23 cellular contexts compared by ENCODE assay signal in the genomic region with DNA sequence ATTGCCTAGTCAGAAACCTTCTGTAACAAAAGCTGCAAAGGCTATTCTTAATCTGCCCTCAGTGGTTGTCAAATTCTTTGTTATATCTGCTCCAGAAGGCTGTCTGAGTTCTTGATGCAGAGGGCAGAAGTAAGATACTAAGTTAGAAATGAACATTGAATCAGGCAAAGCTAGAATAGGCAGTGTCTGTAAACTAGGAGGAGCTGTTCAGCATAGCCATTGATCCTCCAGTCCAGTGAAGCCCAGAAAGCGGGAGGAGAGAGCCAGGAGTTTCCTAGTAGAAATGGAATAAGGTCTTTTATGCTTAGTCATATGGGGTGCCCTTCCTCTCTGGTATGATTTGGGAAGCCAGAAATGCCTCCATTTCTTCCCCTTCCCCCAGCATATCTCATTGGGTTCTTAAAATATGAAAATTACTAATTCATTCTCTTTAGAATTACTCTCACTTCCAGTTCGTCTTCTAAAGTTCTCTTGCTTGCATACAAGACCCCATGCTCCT.
"Had no signal": no experiment of that assay in that cellular context is flagged by ENCODE, and none has a peak within 500 bp of the region (broad histone marks: within the 10 kb centered on the region; RNA-seq: fewer than 3 reads in every experiment).

No MANE protein-coding gene starts in this region.

- H3K27me3 ChIP-seq: ascending aorta, body of pancreas had no signal

- H3K27ac Mint-ChIP-seq: activated CD4-positive, alpha-beta T cell treated with anti-CD3 and anti-CD28 coated beads for 36 hours; activated CD8-positive, alpha-beta T cell treated with anti-CD3 and anti-CD28 coated beads for 36 hours; activated naive CD4-positive, alpha-beta T cell treated with anti-CD3 and anti-CD28 coated beads, Interleukin-2, amount 50 U/mL, for 24 hours had no signal

- H3K4me1 ChIP-seq: ascending aorta, body of pancreas had no signal

- H3K27me3 Mint-ChIP-seq: activated CD4-positive, alpha-beta T cell treated with anti-CD3 and anti-CD28 coated beads for 36 hours; activated CD8-positive, alpha-beta T cell treated with anti-CD3 and anti-CD28 coated beads for 36 hours; activated naive CD4-positive, alpha-beta T cell treated with anti-CD3 and anti-CD28 coated beads, Interleukin-2, amount 50 U/mL, for 24 hours had no signal

- H3K4me3 ChIP-seq: ascending aorta, body of pancreas had no signal

- H3K9me3 Mint-ChIP-seq: activated CD8-positive, alpha-beta T cell treated with anti-CD3 and anti-CD28 coated beads for 36 hours; activated naive CD4-positive, alpha-beta T cell treated with anti-CD3 and anti-CD28 coated beads, Interleukin-2, amount 50 U/mL, for 24 hours; activated T-helper 1 cell treated with anti-CD3 and anti-CD28 coated beads, Interleukin-12 subunit alpha, Interleukin-12 subunit beta, Interleukin-2, Interleukin-4 antibody, amounts not matched to agents 30 ng/mL and 10 ng/mL and 1 ng/mL, durations not matched to agents 14 hours and 24 hours and 36 hours had no signal

- ATAC-seq: activated CD4-positive, alpha-beta T cell treated with anti-CD3 and anti-CD28 coated beads for 36 hours; activated CD8-positive, alpha-beta T cell treated with anti-CD3 and anti-CD28 coated beads for 36 hours; body of pancreas; PC-3 had no signal

- DNase-seq: activated CD4-positive, alpha-beta T cell treated with anti-CD3 and anti-CD28 coated beads for 36 hours; activated CD4-positive, alpha-beta T cell treated with anti-CD3 and anti-CD28 coated beads, Interleukin-2, amount 50 U/mL, for 1 hour; activated CD8-positive, alpha-beta memory T cell treated with anti-CD3 and anti-CD28 coated beads, Interleukin-2, amount 50 U/mL, for 4 hours; activated CD8-positive, alpha-beta T cell treated with anti-CD3 and anti-CD28 coated beads for 36 hours; activated effector memory CD4-positive, alpha-beta T cell treated with Interleukin-2 at 50 U/mL for 16 hours; activated naive CD4-positive, alpha-beta T cell; body of pancreas; central memory CD4-positive, alpha-beta T cell; KBM-7; NCI-H1092 treated with DMSO at 0.1 percent for 48 hours; NCI-H1417 treated with DMSO at 0.1 percent for 48 hours; NCI-H1694; NCI-H2029 treated with DMSO at 0.1 percent for 48 hours; NCI-H345; NCI-H510A; PC-3; SHP77 treated with DMSO at 0.1 percent for 48 hours; T-helper 2 cell; T1000 had no signal

- H3K9me3 ChIP-seq: ascending aorta, body of pancreas had no signal

- H3K4me3 Mint-ChIP-seq: activated CD4-positive, alpha-beta T cell treated with anti-CD3 and anti-CD28 coated beads for 36 hours; activated CD8-positive, alpha-beta T cell treated with anti-CD3 and anti-CD28 coated beads for 36 hours; activated naive CD4-positive, alpha-beta T cell treated with anti-CD3 and anti-CD28 coated beads, Interleukin-2, amount 50 U/mL, for 24 hours; activated T-helper 1 cell treated with anti-CD3 and anti-CD28 coated beads, Interleukin-12 subunit alpha, Interleukin-12 subunit beta, Interleukin-2, Interleukin-4 antibody, amounts not matched to agents 30 ng/mL and 10 ng/mL and 1 ng/mL, durations not matched to agents 14 hours and 24 hours and 36 hours had no signal

- H3K27ac ChIP-seq: ascending aorta, body of pancreas, VCaP had no signal

- H3K4me1 Mint-ChIP-seq: activated naive CD4-positive, alpha-beta T cell treated with anti-CD3 and anti-CD28 coated beads, Interleukin-2, amount 50 U/mL, for 24 hours had no signal
